In genomic region chr4:173777421-173777820, GRCh38 we compare ENCODE assay signal across 1 cellular context.
TF ChIP-seq lines count a peak whose summit lies in the region.

No MANE protein-coding gene starts in this region.

TF ChIP-seq in H1, 55 proteins besides CTCF, POLR2A, EP300 and RAD21:
- no peak for TF ChIP-seq HDAC2 (IDR thresholded peaks at IDR 0.05; ENCODE audit: borderline replicate concordance in 1 of 2, low read depth in 2 of 2, low read length in 2 of 2)
- TF ChIP-seq RBBP5 (IDR thresholded peaks at IDR 0.05; ENCODE audit: borderline replicate concordance, low read depth, low read length) = no peak
- no peak for TF ChIP-seq BACH1 (IDR thresholded peaks at IDR 0.05; ENCODE audit: low read length)
- TF ChIP-seq SIRT6 (IDR thresholded peaks at IDR 0.05; ENCODE audit: low read length) = no peak
- no peak for TF ChIP-seq BRCA1 (IDR thresholded peaks at IDR 0.05; ENCODE audit: low read depth, low read length)
- no peak for TF ChIP-seq POLR2AphosphoS5 (IDR thresholded peaks at IDR 0.05; ENCODE audit: low read depth, low read length)
- no peak for TF ChIP-seq EZH2 (IDR thresholded peaks at IDR 0.05; ENCODE audit: low read depth, low read length, severe bottlenecking)
- TF ChIP-seq CEBPB (IDR thresholded peaks at IDR 0.05; ENCODE audit: low read depth, low read length) = no peak
- no peak for TF ChIP-seq SP2 (IDR thresholded peaks at IDR 0.05; ENCODE audit: low read length)
- no peak for TF ChIP-seq SIN3A (conservative IDR thresholded peaks at IDR 0.05 in 1 of 2, IDR thresholded peaks at IDR 0.05 in 1 of 2; ENCODE audit: low read depth in 1 of 2, low read length in 2 of 2)
- TF ChIP-seq TAF7 (optimal IDR thresholded peaks at IDR 0.05; ENCODE audit: borderline replicate concordance, low read depth, low read length) = no peak
- TF ChIP-seq SAP30 (IDR thresholded peaks at IDR 0.05; ENCODE audit: insufficient read depth, insufficient replicate concordance, low read length) = no peak
- no peak for TF ChIP-seq SIX5 (IDR thresholded peaks at IDR 0.05; ENCODE audit: low read depth, low read length)
